In the genomic region with DNA sequence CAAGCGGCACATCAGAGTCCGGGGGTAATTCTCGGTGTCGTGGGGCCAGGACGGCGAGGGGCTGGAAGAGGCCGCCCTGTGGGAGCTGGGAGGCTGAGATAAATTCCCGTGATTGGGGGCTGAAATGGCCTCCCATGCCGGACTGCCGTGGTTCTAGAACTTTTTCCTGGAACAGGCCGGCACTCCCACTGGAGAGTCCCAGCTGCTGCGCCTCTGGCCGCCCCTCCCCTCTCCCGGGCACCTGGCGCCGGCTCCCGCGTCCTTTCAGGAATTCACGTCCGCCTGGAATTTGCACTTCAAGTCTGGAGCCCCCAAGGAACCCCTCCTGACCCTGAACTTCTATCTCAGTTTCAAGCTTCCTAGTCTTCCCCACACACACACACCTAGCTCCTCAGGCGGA, we compare ENCODE assay signal across 22 cellular contexts. TPM values are rescaled to one million over a fixed set of nuclear protein-coding genes. Genes with fewer than 3 reads are reported as not detected.
DNase-seq lines count a peak whose midpoint lies in the region; ATAC-seq and TF ChIP-seq lines count a peak whose summit lies in the region.
"Had no signal": no experiment of that assay in that cellular context is flagged by ENCODE, and none has a peak within 500 bp of the region (broad histone marks: within the 10 kb centered on the region; RNA-seq: fewer than 3 reads in every experiment).

No MANE protein-coding gene starts in this region.

- H3K36me3 ChIP-seq in NT2/D1 (ENCODE audit: insufficient read depth, insufficient read length, low read length) (peaks cover 17% of the 10 kb centered on the region), iPS DF 6.9 (ENCODE audit: control insufficient read depth, insufficient read depth, low read length) (peaks cover 22% of the 10 kb centered on the region), spleen (no peaks in the 10 kb centered on the region)

- no peak for DNase-seq in NT2/D1 (ENCODE audit: low read depth, low spot score)
- no peak for DNase-seq in iPS DF 6.9 (ENCODE audit: low read depth, low spot score)
- DNase-seq in spleen = no peak
- DNase-seq in foreskin keratinocyte = no peak
- no peak for DNase-seq in NCI-H2029 treated with DMSO at 0.1 percent for 48 hours (lab: John Stamatoyannopoulos, UW)
- DNase-seq in chondrocyte (ENCODE audit: low spot score) = no peak
- DNase-seq: activated CD4-positive, alpha-beta T cell treated with anti-CD3 and anti-CD28 coated beads for 36 hours; activated naive CD8-positive, alpha-beta T cell treated with anti-CD3 and anti-CD28 coated beads, Interleukin-2, amount 10 ng/mL, durations not matched to agents 7 days and 5 days; body of pancreas; CD4-positive, CD25-positive, alpha-beta regulatory T cell; DMS79; IMR-90; naive B cell; NCI-H1417 treated with DMSO at 0.1 percent for 48 hours; NCI-H2171; NCI-H526 had no signal

- no peak for ATAC-seq in foreskin keratinocyte
- ATAC-seq in HG02852 (IDR thresholded peaks at IDR 0.05; ENCODE audit: unreplicated experiment) = no peak
- ATAC-seq: activated CD4-positive, alpha-beta T cell treated with anti-CD3 and anti-CD28 coated beads for 36 hours; body of pancreas had no signal

- H3K9me3 Mint-ChIP-seq in nephron = no peaks in the 10 kb centered on the region
- H3K9me3 Mint-ChIP-seq in chondrocyte (ENCODE audit: low read depth) = no peaks in the 10 kb centered on the region
- H3K9me3 Mint-ChIP-seq: activated naive CD8-positive, alpha-beta T cell treated with anti-CD3 and anti-CD28 coated beads, Interleukin-2, amount 10 ng/mL, durations not matched to agents 7 days and 5 days; naive B cell had no signal

- H3K9me3 ChIP-seq in NT2/D1 (ENCODE audit: insufficient read depth, low read length) (no peaks in the 10 kb centered on the region), iPS DF 6.9 (ENCODE audit: control insufficient read depth, insufficient read depth, low read length) (no peaks in the 10 kb centered on the region), spleen (no peaks in the 10 kb centered on the region)
- H3K9me3 ChIP-seq: body of pancreas had no signal

- no peak overlapping the region for H3K27ac ChIP-seq in iPS DF 6.9 (ENCODE audit: low read length)
- peak overlapping the region; percentile 19 to 75 (median 68) for H3K27ac ChIP-seq in spleen
- no peak overlapping the region for H3K27ac ChIP-seq in foreskin keratinocyte
- H3K27ac ChIP-seq: body of pancreas, coronary artery had no signal

- H3K27me3 Mint-ChIP-seq in nephron (ENCODE audit: low read depth) (peaks cover 98% of the 10 kb centered on the region), chondrocyte (ENCODE audit: low read depth) (peaks cover 67% of the 10 kb centered on the region)

- H3K9ac ChIP-seq in NT2/D1 (ENCODE audit: insufficient read length, low read depth) = peak overlapping the region; percentile 86

- H3K27me3 ChIP-seq in NT2/D1 (ENCODE audit: insufficient read depth, insufficient read length) (no peaks in the 10 kb centered on the region), iPS DF 6.9 (ENCODE audit: control insufficient read depth, insufficient read depth, low read length) (no peaks in the 10 kb centered on the region), spleen (replicated peaks in 1 of 7) (peaks cover 0 to 13% (median 0%) of the 10 kb centered on the region in 7 donors), foreskin keratinocyte (no peaks in the 10 kb centered on the region)
- H3K27me3 ChIP-seq: body of pancreas had no signal

- peaks cover 38% of the 10 kb centered on the region for H3K4me1 Mint-ChIP-seq in nephron
- H3K4me1 Mint-ChIP-seq in chondrocyte (ENCODE audit: low read depth) = peaks cover 2% of the 10 kb centered on the region

- H3K27ac Mint-ChIP-seq in nephron (no peak overlapping the region), chondrocyte (ENCODE audit: unreplicated experiment) (no peak overlapping the region)
- H3K27ac Mint-ChIP-seq: activated CD4-positive, alpha-beta T cell treated with anti-CD3 and anti-CD28 coated beads for 36 hours; activated naive CD8-positive, alpha-beta T cell treated with anti-CD3 and anti-CD28 coated beads, Interleukin-2, amount 10 ng/mL, durations not matched to agents 7 days and 5 days; CD4-positive, CD25-positive, alpha-beta regulatory T cell; naive B cell had no signal

- intact Hi-C loops in spleen (cut with DNase I; ENCODE audit: low total_unique reads) = no loop called here

- no peak for TF ChIP-seq POLR2A in spleen (IDR thresholded peaks at IDR 0.05)

- H3K4me3 ChIP-seq in NT2/D1 (ENCODE audit: insufficient read length, low read depth) = peak overlapping the region; percentile 37
- H3K4me3 ChIP-seq in iPS DF 6.9 (ENCODE audit: low read length) = peak overlapping the region; percentile 48; the same call in 1 of the 2 replicates
- H3K4me3 ChIP-seq in spleen = no peak overlapping the region
- H3K4me3 ChIP-seq: body of pancreas, coronary artery, lung had no signal

- H3K36me3 Mint-ChIP-seq in nephron (ENCODE audit: low read depth) = no peaks in the 10 kb centered on the region
- peaks cover 3% of the 10 kb centered on the region for H3K36me3 Mint-ChIP-seq in chondrocyte (ENCODE audit: low read depth)
- H3K36me3 Mint-ChIP-seq: activated naive CD8-positive, alpha-beta T cell treated with anti-CD3 and anti-CD28 coated beads, Interleukin-2, amount 10 ng/mL, durations not matched to agents 7 days and 5 days; CD4-positive, CD25-positive, alpha-beta regulatory T cell; naive B cell had no signal

- no peak for TF ChIP-seq CTCF in nephron (IDR thresholded peaks at IDR 0.05; ENCODE audit: unreplicated experiment in 3 of 3)
- TF ChIP-seq CTCF in spleen (IDR thresholded peaks at IDR 0.05 in 8 of 11, conservative IDR thresholded peaks at IDR 0.05 in 3 of 11) = no peak
- TF ChIP-seq CTCF in foreskin keratinocyte (conservative IDR thresholded peaks at IDR 0.05) = no peak
- no peak for TF ChIP-seq CTCF in chondrocyte (IDR thresholded peaks at IDR 0.05)

- H3K4me3 Mint-ChIP-seq in nephron (peak overlapping the region; percentile 33 to 64 (median 57)), chondrocyte (ENCODE audit: unreplicated experiment) (no peak overlapping the region)
- H3K4me3 Mint-ChIP-seq: activated CD4-positive, alpha-beta T cell treated with anti-CD3 and anti-CD28 coated beads for 36 hours; activated naive CD8-positive, alpha-beta T cell treated with anti-CD3 and anti-CD28 coated beads, Interleukin-2, amount 10 ng/mL, durations not matched to agents 7 days and 5 days; CD4-positive, CD25-positive, alpha-beta regulatory T cell; naive B cell had no signal

- WGBS in iPS DF 6.9 (ENCODE audit: insufficient coverage, insufficient read length) = no CpG with 5 or more reads among the region's 21 CpGs
- WGBS in spleen, 5 donors = 37 to 45% (median 41%) methylated on average over 20 to 21 of the region's 21 CpGs

- H3K4me1 ChIP-seq in NT2/D1 (ENCODE audit: insufficient read depth, insufficient read length) (no peaks in the 10 kb centered on the region), iPS DF 6.9 (ENCODE audit: control insufficient read depth, insufficient read depth, low read length) (peaks cover 5% of the 10 kb centered on the region; the same call in 1 of the 2 replicates), spleen (peaks cover 0 to 31% (median 13%) of the 10 kb centered on the region in 6 donors), foreskin keratinocyte (no peaks in the 10 kb centered on the region)

RNA-seq across cellular contexts. Expression of a gene that starts 10.8 kb away (rescaled TPM):
- total RNA-seq in spleen (10 to 100 TPM in 1 of 7 donors, 1 to 10 TPM in 6; 3.4 to 10.9 (median 5.8) TPM), foreskin keratinocyte (0.68 and 1.4 TPM in 2 replicates), chondrocyte (0.46 to 2.2 TPM (median 1.9 TPM) in 3 replicates)
- polyA plus RNA-seq in spleen (1 to 10 TPM in 1 of 3 donors, under 1 TPM in 2; 0.59 to 1.8 (median 0.83) TPM), foreskin keratinocyte (0.34 and 0.62 TPM in 2 replicates)
- total RNA-seq: MCF 10A had no signal

RNA-seq across cellular contexts. Expression of a gene that starts 35.4 kb away (rescaled TPM):
- not detected for total RNA-seq in spleen
- under 1 TPM in 1 of 3 donors, not detected in 2; 0.13 TPM for polyA plus RNA-seq in spleen
- total RNA-seq in foreskin keratinocyte = not detected in 2 replicates
- polyA plus RNA-seq in foreskin keratinocyte = not detected in 2 replicates
- not detected in 3 replicates for total RNA-seq in chondrocyte
- total RNA-seq: activated CD4-positive, alpha-beta T cell treated with anti-CD3 and anti-CD28 coated beads for 36 hours; activated naive CD8-positive, alpha-beta T cell treated with anti-CD3 and anti-CD28 coated beads, Interleukin-2, amount 10 ng/mL, durations not matched to agents 7 days and 5 days; body of pancreas; CD4-positive, CD25-positive, alpha-beta regulatory T cell; endothelial cell of umbilical vein; IMR-90; lung; MCF 10A had no signal
- polyA plus RNA-seq: CD4-positive, CD25-positive, alpha-beta regulatory T cell; endothelial cell of umbilical vein; IMR-90; lung had no signal

Comparison
In these comparisons a context has a peak if more than half of its experiments do, and no peak if none do; other contexts are left out.
1. H3K4me3 ChIP-seq: peak in NT2/D1 (single experiment) and iPS DF 6.9 (single experiment); none in spleen (0 of 8).
2. H3K27ac ChIP-seq: peak in spleen (8 of 8); none in iPS DF 6.9 (single experiment) and foreskin keratinocyte (single experiment).